In the genomic region with DNA sequence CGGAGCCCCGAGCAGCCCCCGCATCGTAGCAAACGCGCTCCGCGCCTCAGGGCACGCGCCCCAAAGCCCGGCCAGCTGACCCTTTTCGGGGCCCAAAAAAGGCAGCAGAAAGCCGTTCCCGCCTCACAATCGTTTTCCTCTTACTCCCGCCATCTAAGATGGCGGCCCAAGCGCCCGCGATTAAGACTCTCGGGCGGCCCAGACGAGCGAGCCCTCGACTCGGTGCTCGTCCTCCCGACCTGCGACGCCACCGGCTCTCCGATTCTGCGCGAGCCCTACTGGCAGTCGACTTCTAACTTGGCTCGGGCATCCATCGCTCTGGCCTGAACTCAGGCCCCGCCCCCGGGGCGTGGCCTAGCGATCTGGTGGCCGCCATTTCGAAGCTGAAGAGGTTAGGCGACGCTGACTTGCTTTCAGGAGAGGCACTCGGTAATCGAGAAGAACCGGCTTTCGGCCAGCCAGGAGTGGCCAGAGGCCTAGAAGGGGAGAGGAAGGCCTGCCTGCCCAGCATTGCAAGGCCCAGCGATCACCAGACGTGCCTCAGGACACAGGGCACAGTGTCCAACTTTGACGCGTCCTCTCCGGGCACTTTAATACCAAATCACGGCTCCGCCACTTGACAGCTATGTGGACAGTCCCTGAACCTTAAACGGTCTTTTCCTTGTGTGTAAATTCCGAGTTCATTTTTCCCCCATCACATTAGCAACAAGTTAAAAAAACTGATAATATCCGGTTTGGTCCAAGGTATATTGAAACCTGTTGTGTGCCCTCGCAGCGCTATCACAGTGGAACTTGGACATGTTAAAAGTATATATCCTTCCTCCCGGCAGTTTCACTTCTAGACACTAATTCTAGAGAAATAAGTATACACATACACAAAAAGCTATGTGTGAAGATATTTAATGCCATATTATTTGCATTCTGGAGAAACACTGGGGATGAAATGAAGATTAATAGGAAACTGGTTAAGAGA, we compare ENCODE assay signal across 8 cellular contexts. TPM values are rescaled to one million over a fixed set of nuclear protein-coding genes. Genes with fewer than 3 reads are reported as not detected.
DNase-seq lines count a peak whose midpoint lies in the region; ATAC-seq and TF ChIP-seq lines count a peak whose summit lies in the region.

Gene RAF1 (minus strand): TSS at position 182 of the 973 bp plus-strand sequence. CDS start 45,396 bp downstream, outside the sequence.

- H2BK5ac ChIP-seq in trophoblast cell (ENCODE audit: low read depth, low read length, poor library complexity): peak within 1 kb of the TSS; percentile 98

- intact Hi-C loops in transverse colon (cut with DNase I; ENCODE audit: low total_unique reads): no loop called here

- no CpG with 5 or more reads among the region's 62 CpGs for WGBS in trophoblast cell (ENCODE audit: extremely low coverage, insufficient coverage, insufficient read length)
- WGBS in transverse colon (ENCODE audit: low coverage in 1 of 2), 2 donors: 1 to 13% methylated on average over 4 to 44 of the region's 62 CpGs

- H2BK120ac ChIP-seq in trophoblast cell (ENCODE audit: insufficient read depth, low read length, poor library complexity): peak within 1 kb of the TSS; percentile 95

- peak within 1 kb of the TSS; percentile 95 for H4K91ac ChIP-seq in trophoblast cell (ENCODE audit: low read depth, low read length)

- peak; percentile 84 for TF ChIP-seq POLR2A in transverse colon (IDR thresholded peaks at IDR 0.05)

- DNase-seq in NCI-H1436 (lab: John Stamatoyannopoulos, UW): peak; percentile 86
- DNase-seq in T follicular helper cell (ENCODE audit: low read depth): peak; percentile 97
- DNase-seq in adipocyte (ENCODE audit: low read depth): peak; percentile 100
- peak; percentile 99 for DNase-seq in cardiac muscle cell (ENCODE audit: low read depth in 1 of 2, low spot score in 1 of 2)
- peak; percentile 100 for DNase-seq in trophoblast cell
- DNase-seq in transverse colon: peak; percentile 99

- H3K4me1 ChIP-seq in adipocyte (ENCODE audit: control insufficient read depth, insufficient read depth, low read length) (peaks cover 37% of the 10 kb centered on the region), cardiac muscle cell (ENCODE audit: low read depth) (peaks cover 14% of the 10 kb centered on the region), trophoblast cell (ENCODE audit: control insufficient read depth in 1 of 2, insufficient read depth in 2 of 2, low read length in 2 of 2) (peaks cover 2 to 3% of the 10 kb centered on the region in 2 experiments), transverse colon (peaks cover 18 to 40% (median 33%) of the 10 kb centered on the region in 4 donors)

- peak within 1 kb of the TSS; percentile 97 for H2AFZ ChIP-seq in trophoblast cell (ENCODE audit: insufficient read depth, low read length, poor library complexity)

- H3K27ac ChIP-seq in cardiac muscle cell (peak within 1 kb of the TSS; percentile 100), trophoblast cell (ENCODE audit: low read depth, low read length) (peak within 1 kb of the TSS; percentile 98), transverse colon (peak within 1 kb of the TSS; percentile 96 to 100 (median 100))

- H3K4ac ChIP-seq in trophoblast cell (ENCODE audit: low read depth, low read length): peak within 1 kb of the TSS; percentile 99

- H3K4me3 ChIP-seq in GM12875 (ENCODE audit: low read depth, low read length) (peak within 1 kb of the TSS; percentile 93), adipocyte (ENCODE audit: low read length) (peak within 1 kb of the TSS; percentile 92), cardiac muscle cell (peak within 1 kb of the TSS; percentile 99), trophoblast cell (ENCODE audit: low read depth, low read length) (peak within 1 kb of the TSS; percentile 97), transverse colon (peak within 1 kb of the TSS; percentile 78 to 99 (median 95))

- H3K9me3 ChIP-seq in adipocyte (ENCODE audit: control insufficient read depth, low read length) (no peaks in the 10 kb centered on the region), cardiac muscle cell (ENCODE audit: low read depth) (no peaks in the 10 kb centered on the region), trophoblast cell (ENCODE audit: insufficient read depth, low read depth, low read length) (no peaks in the 10 kb centered on the region), transverse colon (no peaks in the 10 kb centered on the region)

- peak within 1 kb of the TSS; percentile 99 for H4K12ac ChIP-seq in trophoblast cell (ENCODE audit: low read depth, low read length)

- no peak within 1 kb of the TSS for H3K23ac ChIP-seq in trophoblast cell (ENCODE audit: low read length)

- H3K4me2 ChIP-seq in trophoblast cell (ENCODE audit: low read length): peak within 1 kb of the TSS; percentile 73

- H3K36me3 ChIP-seq in adipocyte (ENCODE audit: control insufficient read depth, insufficient read depth, low read length, severe bottlenecking) (no peaks in the 10 kb centered on the region), cardiac muscle cell (no peaks in the 10 kb centered on the region), trophoblast cell (ENCODE audit: control insufficient read depth in 1 of 2, insufficient read depth in 2 of 2, low read length in 2 of 2) (no peaks in the 10 kb centered on the region), transverse colon (no peaks in the 10 kb centered on the region)

- H2AK5ac ChIP-seq in trophoblast cell (ENCODE audit: low read length): peak within 1 kb of the TSS; percentile 91

- peak within 1 kb of the TSS; percentile 100 for H3K9ac ChIP-seq in adipocyte (ENCODE audit: low read length)
- peak within 1 kb of the TSS; percentile 97 for H3K9ac ChIP-seq in trophoblast cell (ENCODE audit: low read length)

- H3K27me3 ChIP-seq in adipocyte (replicated peaks; ENCODE audit: control insufficient read depth, insufficient read depth, low read length): no peaks in the 10 kb centered on the region
- H3K27me3 ChIP-seq in cardiac muscle cell: no peaks in the 10 kb centered on the region
- no peaks in the 10 kb centered on the region for H3K27me3 ChIP-seq in trophoblast cell (ENCODE audit: insufficient read depth, low read length)
- no peaks in the 10 kb centered on the region for H3K27me3 ChIP-seq in transverse colon

- H3K14ac ChIP-seq in trophoblast cell (ENCODE audit: low read length): peak within 1 kb of the TSS; percentile 99

- no peak for TF ChIP-seq EP300 in transverse colon (IDR thresholded peaks at IDR 0.05; ENCODE audit: low read depth)

- H3K18ac ChIP-seq in trophoblast cell (ENCODE audit: low read length): peak within 1 kb of the TSS; percentile 98

- H3K79me2 ChIP-seq in trophoblast cell (ENCODE audit: control insufficient read depth, insufficient read depth, low read length, poor library complexity): peaks cover 32% of the 10 kb centered on the region

- peaks cover 17% of the 10 kb centered on the region for H3K79me1 ChIP-seq in trophoblast cell (ENCODE audit: low read length)

- ATAC-seq in HG02798 (IDR thresholded peaks at IDR 0.05; ENCODE audit: poor library complexity, unreplicated experiment): peak; percentile 95

- in situ Hi-C loops in transverse colon (cut with MboI; ENCODE audit: low pct_ligation_motif_present in 1 of 4, low pct_unique_long_range_greater_than_20kb in 1 of 4, low sequenced_read_pairs in 3 of 4): no loop called here

- peak within 1 kb of the TSS; percentile 100 for H4K8ac ChIP-seq in trophoblast cell (ENCODE audit: low read depth, low read length)

- H2BK12ac ChIP-seq in trophoblast cell (ENCODE audit: low read length): peak within 1 kb of the TSS; percentile 12

- TF ChIP-seq CTCF in GM12875 (IDR thresholded peaks at IDR 0.05; ENCODE audit: borderline replicate concordance, insufficient read depth, low read depth, low read length): no peak
- no peak for TF ChIP-seq CTCF in cardiac muscle cell (IDR thresholded peaks at IDR 0.05; ENCODE audit: low read depth, low read length)
- TF ChIP-seq CTCF in transverse colon (IDR thresholded peaks at IDR 0.05): no peak

RNA-seq across cellular contexts. Expression of gene RAF1, which starts in this region (rescaled TPM):
- total RNA-seq in cardiac muscle cell: 104 and 153 TPM in 2 replicates
- polyA plus RNA-seq in cardiac muscle cell: 82.8 and 97.0 TPM in 2 replicates
- 56.2 and 59.5 TPM in 2 replicates for polyA plus RNA-seq in trophoblast cell (2013)
- 100 to 1,000 TPM in 3 of 4 donors, 10 to 100 TPM in 1; 98.4 to 283 (median 132) TPM for total RNA-seq in transverse colon

Comparison
In these comparisons a context has a peak if more than half of its experiments do, and no peak if none do; other contexts are left out.
1. Peak in every context shown above with its lines: DNase-seq, ATAC-seq, H3K4me3 ChIP-seq and H3K27ac ChIP-seq.